ENCODE assay signal across 10 cellular contexts in genomic region chr9:75083188-75083976, GRCh38. TPM values are rescaled to one million over a fixed set of nuclear protein-coding genes. Genes with fewer than 3 reads are reported as not detected.
DNase-seq lines count a peak whose midpoint lies in the region; ATAC-seq, FAIRE-seq and TF ChIP-seq lines count a peak whose summit lies in the region.
"Had no signal": no experiment of that assay in that cellular context is flagged by ENCODE, and none has a peak within 500 bp of the region (broad histone marks: within the 10 kb centered on the region; RNA-seq: fewer than 3 reads in every experiment).

No MANE protein-coding gene starts in this region.

- peaks cover 35% of the 10 kb centered on the region for H3K4me1 Mint-ChIP-seq in mesothelial cell of epicardium

- no peak for FAIRE-seq in urothelium cell line (lab: Jason Lieb, UNC)

- peaks cover 3% of the 10 kb centered on the region for H3K36me3 Mint-ChIP-seq in mesothelial cell of epicardium

- intact Hi-C loops in colonic mucosa (cut with DNase I), result no loop called here

- no peaks in the 10 kb centered on the region for H3K9me3 ChIP-seq in colonic mucosa
- H3K9me3 ChIP-seq: MG63 had no signal

- no peak for ATAC-seq in GM21381 (IDR thresholded peaks at IDR 0.05; ENCODE audit: unreplicated experiment)
- no peak for ATAC-seq in HG02678 (IDR thresholded peaks at IDR 0.05; ENCODE audit: unreplicated experiment)

- H3K27ac ChIP-seq in colonic mucosa, result no peak overlapping the region
- H3K27ac ChIP-seq: VCaP had no signal

- H3K27me3 ChIP-seq in colonic mucosa, result no peaks in the 10 kb centered on the region
- H3K27me3 ChIP-seq: MG63 had no signal

- no peak overlapping the region for H3K4me3 ChIP-seq in colonic mucosa
- H3K4me3 ChIP-seq: MG63 had no signal

- H3K36me3 ChIP-seq in colonic mucosa, result no peaks in the 10 kb centered on the region
- H3K36me3 ChIP-seq: MG63 had no signal

- no peaks in the 10 kb centered on the region for H3K27me3 Mint-ChIP-seq in mesothelial cell of epicardium (ENCODE audit: low read depth)

- peak overlapping the region in 1 of 2 donors; percentile 73 for H3K9ac ChIP-seq in colonic mucosa (ENCODE audit: low read depth in 2 of 2, low read length in 2 of 2)

- peak overlapping the region; percentile 68 for H3K27ac Mint-ChIP-seq in mesothelial cell of epicardium

- H3K4me1 ChIP-seq in colonic mucosa, result peaks cover 15% of the 10 kb centered on the region

- peak; percentile 20 for DNase-seq in stimulated activated CD4-positive, alpha-beta T cell treated with anti-CD3 and anti-CD28 coated beads, Interleukin-15, amount 100 ng/mL, for 24 hours
- DNase-seq in stimulated activated CD4-positive, alpha-beta T cell treated with anti-CD3 and anti-CD28 coated beads, Interleukin-12 subunit alpha, Interleukin-12 subunit beta, amount 100 ng/mL, for 4 hours, result no peak
- peak; percentile 76 for DNase-seq in colonic mucosa
- DNase-seq in mesothelial cell of epicardium (ENCODE audit: low spot score in 2 of 2, unreplicated experiment in 2 of 2), result no peak
- DNase-seq in urothelium cell line (ENCODE audit: low spot score), result peak; percentile 11
- DNase-seq in NCI-H510A treated with DMSO at 0.1 percent for 48 hours (lab: John Stamatoyannopoulos, UW), result no peak
- DNase-seq: MG63 had no signal

- TF ChIP-seq CTCF in colonic mucosa (IDR thresholded peaks at IDR 0.05) (no peak), mesothelial cell of epicardium (IDR thresholded peaks at IDR 0.05; ENCODE audit: unreplicated experiment) (no peak)

- no peaks in the 10 kb centered on the region for H3K9me3 Mint-ChIP-seq in mesothelial cell of epicardium

- no peak overlapping the region for H3K4me3 Mint-ChIP-seq in mesothelial cell of epicardium

RNA-seq across cellular contexts. Expression of gene NMRK1, which starts 4.6 kb away (rescaled TPM):
- total RNA-seq in colonic mucosa (10 to 100 TPM; 21.3 to 24.6 TPM), mesothelial cell of epicardium (7.6 to 9.0 TPM (median 7.9 TPM) in 3 replicates)

RNA-seq across cellular contexts. Expression of gene OSTF1, which starts 4.9 kb away (rescaled TPM):
- total RNA-seq in colonic mucosa (10 to 100 TPM; 57.4 to 85.7 TPM), mesothelial cell of epicardium (10.5 to 13.3 TPM (median 10.7 TPM) in 3 replicates)

RNA-seq across cellular contexts. Expression of gene CARNMT1, which starts 55.3 kb away (rescaled TPM):
- total RNA-seq in colonic mucosa, result 10 to 100 TPM; 21.6 to 22.9 TPM
- 22.0 to 27.2 TPM (median 24.2 TPM) in 3 replicates for total RNA-seq in mesothelial cell of epicardium

Comparison
In these comparisons a context has a peak if more than half of its experiments do, and no peak if none do; other contexts are left out.
1. DNase-seq: peak in stimulated activated CD4-positive, alpha-beta T cell treated with anti-CD3 and anti-CD28 coated beads, Interleukin-15, amount 100 ng/mL, for 24 hours (single experiment), colonic mucosa (single experiment) and urothelium cell line (single experiment); none in stimulated activated CD4-positive, alpha-beta T cell treated with anti-CD3 and anti-CD28 coated beads, Interleukin-12 subunit alpha, Interleukin-12 subunit beta, amount 100 ng/mL, for 4 hours (single experiment), mesothelial cell of epicardium (0 of 2) and NCI-H510A treated with DMSO at 0.1 percent for 48 hours (single experiment).